ENCODE assay signal across 13 cellular contexts in the genomic region with DNA sequence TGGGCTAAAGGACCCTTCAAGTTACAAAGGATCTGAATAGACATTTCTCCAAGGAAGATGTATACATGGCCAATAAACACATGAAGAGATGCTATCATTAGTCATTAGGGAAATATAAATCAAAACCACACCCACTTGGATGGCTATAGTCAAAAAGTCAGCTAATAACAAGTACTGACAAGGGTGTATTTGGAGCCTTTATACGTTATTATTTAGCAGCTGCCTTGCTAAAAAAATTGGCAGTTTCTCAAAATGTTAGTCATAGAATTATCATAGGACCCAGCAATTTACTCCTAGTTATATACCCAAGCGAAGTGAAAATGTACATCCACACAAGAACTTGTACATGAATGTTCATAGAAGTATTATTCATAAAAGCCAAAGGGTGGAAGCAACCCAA.
"Had no signal": no experiment of that assay in that cellular context is flagged by ENCODE, and none has a peak within 500 bp of the region (broad histone marks: within the 10 kb centered on the region; RNA-seq: fewer than 3 reads in every experiment).

No MANE protein-coding gene starts in this region.

- ATAC-seq: body of pancreas, left cardiac atrium, natural killer cell, right cardiac atrium had no signal

- H3K27me3 ChIP-seq: body of pancreas, esophagus squamous epithelium had no signal

- DNase-seq: activated CD4-positive, alpha-beta T cell treated with anti-CD3 and anti-CD28 coated beads, Interleukin-2, amount 50 U/mL, for 4 hours; activated CD4-positive, CD25-positive, alpha-beta regulatory T cell treated with anti-CD3 and anti-CD28 coated beads, Interleukin-2, amount 50 U/mL, for 72 hours; activated naive CD4-positive, alpha-beta T cell treated with anti-CD3 and anti-CD28 coated beads, Interleukin-2, amount 50 U/mL, for 16 hours; activated T-cell treated with anti-CD3 and anti-CD28 coated beads, Interleukin-2, amount 50 U/mL, for 1 hour; body of pancreas; cerebellar nuclear complex; esophagus squamous epithelium; hypothalamus; left cardiac atrium; natural killer cell; right cardiac atrium; T-helper 9 cell had no signal

- H3K9me3 ChIP-seq: body of pancreas, esophagus squamous epithelium had no signal

- H3K4me1 ChIP-seq: body of pancreas, esophagus squamous epithelium had no signal

- H3K27ac ChIP-seq: body of pancreas, esophagus squamous epithelium had no signal

- H3K4me2 ChIP-seq: smooth muscle cell had no signal

- H3K4me3 ChIP-seq: body of pancreas, esophagus squamous epithelium, smooth muscle cell had no signal

- H3K36me3 ChIP-seq: esophagus squamous epithelium had no signal
